8 cellular contexts compared by ENCODE assay signal in genomic region chr5:127228540-127229184, GRCh38.
A peak's percentile ranks its signal among the peaks of the same experiment; 100 is the strongest.
DNase-seq lines count a peak whose midpoint lies in the region; ATAC-seq and TF ChIP-seq lines count a peak whose summit lies in the region.

No MANE protein-coding gene starts in this region.

- peaks cover 2% of the 10 kb centered on the region for H3K9me3 Mint-ChIP-seq in chondrocyte (ENCODE audit: low read depth)
- H3K9me3 Mint-ChIP-seq in mesothelial cell of epicardium = no peaks in the 10 kb centered on the region

- CTCF ChIA-PET in AG04449 (lab: Yijun Ruan, JAX) = no interaction called here

- peaks cover 5% of the 10 kb centered on the region; the same call in 1 of the 2 replicates for H3K4me1 ChIP-seq in HUES64 (ENCODE audit: insufficient read depth, low read length)

- peak overlapping the region; percentile 45; the same call in 1 of the 2 replicates for H3K9ac ChIP-seq in HUES64 (ENCODE audit: low read depth, low read length)

- DNase-seq in AG04449 (ENCODE audit: low read depth, low spot score) (no peak), chondrocyte (ENCODE audit: low spot score) (no peak), mesothelial cell of epicardium (ENCODE audit: low spot score in 2 of 2, unreplicated experiment in 2 of 2) (no peak)
- no peak for DNase-seq in stimulated activated CD4-positive, alpha-beta T cell treated with anti-CD3 and anti-CD28 coated beads, Interleukin-2, amount 100 ng/mL, for 48 hours

- peaks cover 27% of the 10 kb centered on the region for H3K27me3 ChIP-seq in HUES64 (ENCODE audit: insufficient read depth, low read length)

- H3K27me3 Mint-ChIP-seq in chondrocyte (ENCODE audit: low read depth) = no peaks in the 10 kb centered on the region
- H3K27me3 Mint-ChIP-seq in mesothelial cell of epicardium (ENCODE audit: low read depth) = peaks cover 18% of the 10 kb centered on the region

- H3K27ac ChIP-seq in HUES64 (ENCODE audit: low read depth, low read length) = no peak overlapping the region

- H3K4me3 Mint-ChIP-seq in chondrocyte (ENCODE audit: unreplicated experiment) (peak overlapping the region; percentile 69), mesothelial cell of epicardium (peak overlapping the region; percentile 58)

- peaks cover 3% of the 10 kb centered on the region for H3K36me3 Mint-ChIP-seq in chondrocyte (ENCODE audit: low read depth)
- no peaks in the 10 kb centered on the region for H3K36me3 Mint-ChIP-seq in mesothelial cell of epicardium

- H3K27ac Mint-ChIP-seq in chondrocyte (ENCODE audit: unreplicated experiment) (no peak overlapping the region), mesothelial cell of epicardium (no peak overlapping the region)

- no peak for ATAC-seq in HG03460 (IDR thresholded peaks at IDR 0.05; ENCODE audit: unreplicated experiment)
- ATAC-seq in HG02981 (IDR thresholded peaks at IDR 0.05; ENCODE audit: unreplicated experiment) = no peak
- ATAC-seq in GM19463 (IDR thresholded peaks at IDR 0.05; ENCODE audit: unreplicated experiment) = no peak

- H3K4me3 ChIP-seq in AG04449 (ENCODE audit: low read depth, low read length) (peak overlapping the region; percentile 52; the same call in 1 of the 2 replicates), HUES64 (ENCODE audit: low read length) (peak overlapping the region; percentile 56)

- 83% methylated on average over 18 of the region's 18 CpGs for WGBS in HUES64

- POLR2A ChIA-PET in AG04449 (lab: Yijun Ruan, JAX) = no interaction called here

- no peaks in the 10 kb centered on the region for H3K36me3 ChIP-seq in HUES64 (ENCODE audit: insufficient read depth, low read length)

- H3K4me1 Mint-ChIP-seq in chondrocyte (ENCODE audit: low read depth) (peaks cover 8% of the 10 kb centered on the region), mesothelial cell of epicardium (peaks cover 16% of the 10 kb centered on the region)

- TF ChIP-seq CTCF in AG04449 (IDR thresholded peaks at IDR 0.05; ENCODE audit: insufficient read depth, low read length, missing control alignments) (no peak), chondrocyte (IDR thresholded peaks at IDR 0.05) (no peak), mesothelial cell of epicardium (IDR thresholded peaks at IDR 0.05; ENCODE audit: unreplicated experiment) (no peak)

- no peaks in the 10 kb centered on the region for H3K9me3 ChIP-seq in HUES64 (ENCODE audit: insufficient read depth, low read depth, low read length)
